ENCODE assay signal across 1 cellular context in genomic region chr15:52288986-52289385, GRCh38.
TF ChIP-seq lines count a peak whose summit lies in the region.

No MANE protein-coding gene starts in this region.

TF ChIP-seq in liver, 16 proteins besides CTCF, POLR2A, EP300 and RAD21 (continued from another document):
- TF ChIP-seq REST (IDR thresholded peaks at IDR 0.05): no peak
